Comparison of ENCODE assay signal across 17 cellular contexts in the genomic region with DNA sequence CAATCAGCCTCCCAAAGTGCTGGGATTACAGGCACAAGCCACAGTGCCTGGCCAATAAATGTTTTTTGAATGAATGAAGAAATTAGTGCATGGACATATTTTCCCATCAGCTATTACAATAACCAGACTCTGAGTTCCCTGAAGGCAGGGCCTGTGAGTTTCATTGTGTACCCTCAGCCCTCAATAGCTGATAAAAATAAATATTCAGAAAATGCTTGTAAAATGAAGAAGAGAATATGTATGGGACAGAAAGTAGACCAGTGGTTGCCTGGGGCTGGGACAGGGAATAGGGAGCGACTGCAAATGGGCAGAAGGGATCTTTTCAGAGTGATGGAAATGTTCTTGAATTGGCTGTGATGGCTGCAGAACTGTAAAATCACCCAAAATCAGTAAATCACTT.
"Had no signal": no experiment of that assay in that cellular context is flagged by ENCODE, and none has a peak within 500 bp of the region (broad histone marks: within the 10 kb centered on the region; RNA-seq: fewer than 3 reads in every experiment).

No MANE protein-coding gene starts in this region.

- H3K36me3 Mint-ChIP-seq: naive B cell had no signal

- ATAC-seq: gastroesophageal sphincter, heart left ventricle, left ventricle myocardium superior, mucosa of descending colon had no signal

- H3K27me3 ChIP-seq: esophagus muscularis mucosa, gastroesophageal sphincter, heart left ventricle, spleen, thyroid gland had no signal

- H3K9ac ChIP-seq: SK-N-SH had no signal

- H3K4me2 ChIP-seq: SK-N-SH had no signal

- H3K9me3 Mint-ChIP-seq: activated CD4-positive, alpha-beta T cell treated with anti-CD3 and anti-CD28 coated beads, Interleukin-2, amount 10 ng/mL, durations not matched to agents 24 days and 14 days; naive B cell had no signal

- H3K27ac Mint-ChIP-seq: activated CD4-positive, alpha-beta T cell treated with anti-CD3 and anti-CD28 coated beads, Interleukin-2, amount 10 ng/mL, durations not matched to agents 24 days and 14 days had no signal

- DNase-seq: activated CD4-positive, alpha-beta T cell treated with anti-CD3 and anti-CD28 coated beads, Interleukin-2, amount 10 ng/mL, durations not matched to agents 24 days and 14 days; activated naive CD4-positive, alpha-beta T cell; aorta; cerebellar nuclear complex; cortex of kidney; heart left ventricle; left ventricle myocardium superior; mucosa of descending colon; naive B cell; nucleus accumbens; SK-N-SH; stimulated activated naive CD4-positive, alpha-beta T cell treated with Interleukin-2 at 50 U/mL for 16 hours; T1000 had no signal

- H3K36me3 ChIP-seq: heart left ventricle, thyroid gland had no signal

- H3K9me3 ChIP-seq: esophagus muscularis mucosa, gastroesophageal sphincter, heart left ventricle, mucosa of descending colon, SK-N-SH, spleen, thyroid gland had no signal

- H3K4me3 ChIP-seq: esophagus muscularis mucosa, gastroesophageal sphincter, mucosa of descending colon, spleen, thyroid gland had no signal
